ENCODE assay signal across 20 cellular contexts in genomic region chr3:186167646-186168045, GRCh38.
"Had no signal": no experiment of that assay in that cellular context is flagged by ENCODE, and none has a peak within 500 bp of the region (broad histone marks: within the 10 kb centered on the region; RNA-seq: fewer than 3 reads in every experiment).

No MANE protein-coding gene starts in this region.

- DNase-seq: Kasumi-1, MM.1S, NCI-H1092 treated with DMSO at 0.1 percent for 48 hours, NCI-H1436, NCI-H187, NCI-H2029, NCI-H2081 treated with DMSO at 0.1 percent for 48 hours, NCI-H2171, NCI-H226, NCI-H446, NCI-H510A, NCI-H524 treated with DMSO at 0.1 percent for 48 hours, NCI-H69, NCI-H774, PC-3, SHP77, SK-N-SH had no signal

- H3K4me3 ChIP-seq: K562 had no signal

- FAIRE-seq: HTR-8/SVneo, K562 had no signal

- ATAC-seq: K562, Panc1, PC-3 had no signal
